In genomic region chr13:25262261-25262660, GRCh38 we compare ENCODE assay signal across 38 cellular contexts.
"Had no signal": no experiment of that assay in that cellular context is flagged by ENCODE, and none has a peak within 500 bp of the region (broad histone marks: within the 10 kb centered on the region; RNA-seq: fewer than 3 reads in every experiment).

No MANE protein-coding gene starts in this region.

- H3K4me3 Mint-ChIP-seq: activated naive CD4-positive, alpha-beta T cell treated with anti-CD3 and anti-CD28 coated beads for 36 hours; activated naive CD4-positive, alpha-beta T cell treated with anti-CD3 and anti-CD28 coated beads, Interleukin-2, amount 10 ng/mL, durations not matched to agents 7 days and 5 days; activated naive CD4-positive, alpha-beta T cell treated with anti-CD3 and anti-CD28 coated beads, Interleukin-2, amount 50 U/mL, for 24 hours; activated naive CD8-positive, alpha-beta T cell; activated naive CD8-positive, alpha-beta T cell treated with anti-CD3 and anti-CD28 coated beads for 36 hours; activated naive CD8-positive, alpha-beta T cell treated with anti-CD3 and anti-CD28 coated beads, Interleukin-2, amount 10 ng/mL, durations not matched to agents 7 days and 5 days; activated naive CD8-positive, alpha-beta T cell treated with anti-CD3 and anti-CD28 coated beads, Interleukin-2, amount 50 U/mL, for 24 hours; activated T-cell treated with anti-CD3 and anti-CD28 coated beads, Interleukin-2, amount 50 U/mL, for 24 hours; activated T-cell treated with anti-CD3 and anti-CD28 coated beads, Interleukin-2, amount 50 U/mL, for 4 hours; activated T-cell treated with anti-CD3 and anti-CD28 coated beads, Interleukin-2, amount 50 U/mL, for 72 hours; activated T-helper 1 cell treated with anti-CD3 and anti-CD28 coated beads, Interleukin-12 subunit alpha, Interleukin-12 subunit beta, Interleukin-2, Interleukin-4 antibody, amounts not matched to agents 30 ng/mL and 10 ng/mL and 1 ng/mL, durations not matched to agents 14 hours and 24 hours and 36 hours; activated T-helper 17 cell treated with anti-CD3 and anti-CD28 coated beads, Interleukin-2, amount 50 U/mL, for 72 hours; brain; central memory CD8-positive, alpha-beta T cell had no signal

- H3K27ac Mint-ChIP-seq: activated naive CD4-positive, alpha-beta T cell treated with anti-CD3 and anti-CD28 coated beads for 36 hours; activated naive CD4-positive, alpha-beta T cell treated with anti-CD3 and anti-CD28 coated beads, Interleukin-2, amount 10 ng/mL, durations not matched to agents 7 days and 5 days; activated naive CD4-positive, alpha-beta T cell treated with anti-CD3 and anti-CD28 coated beads, Interleukin-2, amount 50 U/mL, for 24 hours; activated naive CD4-positive, alpha-beta T cell treated with anti-CD3 and anti-CD28 coated beads, Interleukin-2, amount 50 U/mL, for 72 hours; activated naive CD8-positive, alpha-beta T cell; activated naive CD8-positive, alpha-beta T cell treated with anti-CD3 and anti-CD28 coated beads for 36 hours; activated naive CD8-positive, alpha-beta T cell treated with anti-CD3 and anti-CD28 coated beads, Interleukin-2, amount 10 ng/mL, durations not matched to agents 7 days and 5 days; activated naive CD8-positive, alpha-beta T cell treated with anti-CD3 and anti-CD28 coated beads, Interleukin-2, amount 50 U/mL, for 24 hours; activated T-cell treated with anti-CD3 and anti-CD28 coated beads, Interleukin-2, amount 50 U/mL, for 24 hours; activated T-cell treated with anti-CD3 and anti-CD28 coated beads, Interleukin-2, amount 50 U/mL, for 72 hours; activated T-helper 1 cell treated with anti-CD3 and anti-CD28 coated beads, Interleukin-12 subunit alpha, Interleukin-12 subunit beta, Interleukin-2, Interleukin-4 antibody, amounts not matched to agents 30 ng/mL and 10 ng/mL and 1 ng/mL, durations not matched to agents 14 hours and 24 hours and 36 hours; activated T-helper 17 cell treated with anti-CD3 and anti-CD28 coated beads, Interleukin-2, amount 50 U/mL, for 72 hours; activated T-helper 2 cell treated with anti-CD3 and anti-CD28 coated beads, Interferon-gamma antibody, Interleukin-2, Interleukin-4, amounts not matched to agents 10 μg/mL and 5 μg/mL and 100 μg/mL, durations not matched to agents 14 hours and 24 hours and 36 hours; brain had no signal

- DNase-seq: activated effector memory CD4-positive, alpha-beta T cell treated with anti-CD3 and anti-CD28 coated beads, Interleukin-2, amount 50 U/mL, for 16 hours; activated effector memory CD4-positive, alpha-beta T cell treated with Interleukin-2 at 50 U/mL for 16 hours; activated gamma-delta T cell; activated gamma-delta T cell treated with Interleukin-2 at 50 U/mL for 16 hours; activated naive CD4-positive, alpha-beta T cell; activated naive CD4-positive, alpha-beta T cell treated with anti-CD3 and anti-CD28 coated beads for 36 hours; activated naive CD4-positive, alpha-beta T cell treated with anti-CD3 and anti-CD28 coated beads, Interleukin-2, amount 10 ng/mL, durations not matched to agents 7 days and 5 days; activated naive CD4-positive, alpha-beta T cell treated with anti-CD3 and anti-CD28 coated beads, Interleukin-2, amount 50 U/mL, for 16 hours; activated naive CD4-positive, alpha-beta T cell treated with Interleukin-2 at 50 U/mL for 16 hours; activated naive CD8-positive, alpha-beta T cell treated with anti-CD3 and anti-CD28 coated beads for 36 hours; activated naive CD8-positive, alpha-beta T cell treated with anti-CD3 and anti-CD28 coated beads, Interleukin-2, amount 10 ng/mL, durations not matched to agents 7 days and 5 days; activated naive CD8-positive, alpha-beta T cell treated with anti-CD3 and anti-CD28 coated beads, Interleukin-2, amount 50 U/mL, for 24 hours; activated T-cell treated with anti-CD3 and anti-CD28 coated beads for 4 hours; activated T-cell treated with anti-CD3 and anti-CD28 coated beads, Interleukin-2, amount 50 U/mL, for 1 hour; activated T-cell treated with anti-CD3 and anti-CD28 coated beads, Interleukin-2, amount 50 U/mL, for 24 hours; activated T-cell treated with anti-CD3 and anti-CD28 coated beads, Interleukin-2, amount 50 U/mL, for 4 hours; activated T-cell treated with anti-CD3 and anti-CD28 coated beads, Interleukin-2, amount 50 U/mL, for 48 hours; activated T-cell treated with anti-CD3 and anti-CD28 coated beads, Interleukin-2, amount 50 U/mL, for 72 hours; amniotic stem cell; amygdala; anterior cingulate cortex; aorta; body of pancreas; brain microvascular endothelial cell; caudate nucleus; central memory CD4-positive, alpha-beta T cell; cerebellar nuclear complex had no signal

- H3K4me1 ChIP-seq: ascending aorta, body of pancreas, breast epithelium had no signal

- H3K4me1 Mint-ChIP-seq: activated naive CD4-positive, alpha-beta T cell treated with anti-CD3 and anti-CD28 coated beads, Interleukin-2, amount 10 ng/mL, durations not matched to agents 7 days and 5 days; activated naive CD4-positive, alpha-beta T cell treated with anti-CD3 and anti-CD28 coated beads, Interleukin-2, amount 50 U/mL, for 24 hours; activated naive CD8-positive, alpha-beta T cell treated with anti-CD3 and anti-CD28 coated beads for 36 hours; activated naive CD8-positive, alpha-beta T cell treated with anti-CD3 and anti-CD28 coated beads, Interleukin-2, amount 10 ng/mL, durations not matched to agents 7 days and 5 days; activated naive CD8-positive, alpha-beta T cell treated with anti-CD3 and anti-CD28 coated beads, Interleukin-2, amount 50 U/mL, for 24 hours; activated T-helper 17 cell treated with anti-CD3 and anti-CD28 coated beads, Interleukin-2, amount 50 U/mL, for 72 hours; brain had no signal

- H3K27ac ChIP-seq: ascending aorta, body of pancreas, brain microvascular endothelial cell, breast epithelium, cardiac muscle cell had no signal

- H3K4me3 ChIP-seq: ascending aorta, body of pancreas, breast epithelium, cardiac muscle cell had no signal

- H3K27me3 ChIP-seq: ascending aorta, body of pancreas, brain microvascular endothelial cell, breast epithelium, cardiac muscle cell had no signal

- H3K27me3 Mint-ChIP-seq: activated naive CD4-positive, alpha-beta T cell treated with anti-CD3 and anti-CD28 coated beads, Interleukin-2, amount 10 ng/mL, durations not matched to agents 7 days and 5 days; activated naive CD4-positive, alpha-beta T cell treated with anti-CD3 and anti-CD28 coated beads, Interleukin-2, amount 50 U/mL, for 24 hours; activated naive CD8-positive, alpha-beta T cell; activated naive CD8-positive, alpha-beta T cell treated with anti-CD3 and anti-CD28 coated beads for 36 hours; activated naive CD8-positive, alpha-beta T cell treated with anti-CD3 and anti-CD28 coated beads, Interleukin-2, amount 10 ng/mL, durations not matched to agents 7 days and 5 days; activated naive CD8-positive, alpha-beta T cell treated with anti-CD3 and anti-CD28 coated beads, Interleukin-2, amount 50 U/mL, for 24 hours; activated T-cell treated with anti-CD3 and anti-CD28 coated beads, Interleukin-2, amount 50 U/mL, for 24 hours; activated T-helper 17 cell treated with anti-CD3 and anti-CD28 coated beads, Interleukin-2, amount 50 U/mL, for 72 hours; brain; central memory CD8-positive, alpha-beta T cell had no signal

- H3K9me3 ChIP-seq: ascending aorta, body of pancreas, breast epithelium had no signal

- H3K9me3 Mint-ChIP-seq: activated naive CD4-positive, alpha-beta T cell treated with anti-CD3 and anti-CD28 coated beads for 36 hours; activated naive CD4-positive, alpha-beta T cell treated with anti-CD3 and anti-CD28 coated beads, Interleukin-2, amount 10 ng/mL, durations not matched to agents 7 days and 5 days; activated naive CD4-positive, alpha-beta T cell treated with anti-CD3 and anti-CD28 coated beads, Interleukin-2, amount 50 U/mL, for 24 hours; activated naive CD4-positive, alpha-beta T cell treated with anti-CD3 and anti-CD28 coated beads, Interleukin-2, amount 50 U/mL, for 72 hours; activated naive CD8-positive, alpha-beta T cell treated with anti-CD3 and anti-CD28 coated beads for 36 hours; activated naive CD8-positive, alpha-beta T cell treated with anti-CD3 and anti-CD28 coated beads, Interleukin-2, amount 10 ng/mL, durations not matched to agents 7 days and 5 days; activated naive CD8-positive, alpha-beta T cell treated with anti-CD3 and anti-CD28 coated beads, Interleukin-2, amount 50 U/mL, for 24 hours; activated T-cell treated with anti-CD3 and anti-CD28 coated beads, Interleukin-2, amount 50 U/mL, for 24 hours; activated T-cell treated with anti-CD3 and anti-CD28 coated beads, Interleukin-2, amount 50 U/mL, for 4 hours; activated T-cell treated with anti-CD3 and anti-CD28 coated beads, Interleukin-2, amount 50 U/mL, for 72 hours; activated T-helper 1 cell treated with anti-CD3 and anti-CD28 coated beads, Interleukin-12 subunit alpha, Interleukin-12 subunit beta, Interleukin-2, Interleukin-4 antibody, amounts not matched to agents 30 ng/mL and 10 ng/mL and 1 ng/mL, durations not matched to agents 14 hours and 24 hours and 36 hours; activated T-helper 17 cell treated with anti-CD3 and anti-CD28 coated beads, Interleukin-2, amount 50 U/mL, for 72 hours; activated T-helper 2 cell treated with anti-CD3 and anti-CD28 coated beads, Interferon-gamma antibody, Interleukin-2, Interleukin-4, amounts not matched to agents 10 μg/mL and 5 μg/mL and 100 μg/mL, durations not matched to agents 14 hours and 24 hours and 36 hours; brain; central memory CD8-positive, alpha-beta T cell had no signal

- ATAC-seq: activated naive CD4-positive, alpha-beta T cell treated with anti-CD3 and anti-CD28 coated beads, Interleukin-2, amount 50 U/mL, for 72 hours; activated naive CD8-positive, alpha-beta T cell treated with anti-CD3 and anti-CD28 coated beads, Interleukin-2, amount 50 U/mL, for 24 hours; activated T-cell treated with anti-CD3 and anti-CD28 coated beads, Interleukin-2, amount 50 U/mL, for 4 hours; activated T-cell treated with anti-CD3 and anti-CD28 coated beads, Interleukin-2, amount 50 U/mL, for 72 hours; activated T-helper 17 cell treated with anti-CD3 and anti-CD28 coated beads, Interleukin-2, amount 50 U/mL, for 72 hours; body of pancreas had no signal
